In genomic region chr5:142277796-142278195, GRCh38 we compare ENCODE assay signal across 1 cellular context.
TF ChIP-seq lines count a peak whose summit lies in the region.

No MANE protein-coding gene starts in this region.

TF ChIP-seq in H1, 55 proteins besides CTCF, POLR2A, EP300 and RAD21 (continued from another document):
- no peak for TF ChIP-seq RXRA (IDR thresholded peaks at IDR 0.05; ENCODE audit: insufficient read depth, low read depth, low read length)
- TF ChIP-seq CEBPB (IDR thresholded peaks at IDR 0.05; ENCODE audit: low read depth, low read length), result no peak
- TF ChIP-seq RFX5 (IDR thresholded peaks at IDR 0.05; ENCODE audit: borderline replicate concordance, low read depth, low read length), result no peak
- TF ChIP-seq, protein P1, sequence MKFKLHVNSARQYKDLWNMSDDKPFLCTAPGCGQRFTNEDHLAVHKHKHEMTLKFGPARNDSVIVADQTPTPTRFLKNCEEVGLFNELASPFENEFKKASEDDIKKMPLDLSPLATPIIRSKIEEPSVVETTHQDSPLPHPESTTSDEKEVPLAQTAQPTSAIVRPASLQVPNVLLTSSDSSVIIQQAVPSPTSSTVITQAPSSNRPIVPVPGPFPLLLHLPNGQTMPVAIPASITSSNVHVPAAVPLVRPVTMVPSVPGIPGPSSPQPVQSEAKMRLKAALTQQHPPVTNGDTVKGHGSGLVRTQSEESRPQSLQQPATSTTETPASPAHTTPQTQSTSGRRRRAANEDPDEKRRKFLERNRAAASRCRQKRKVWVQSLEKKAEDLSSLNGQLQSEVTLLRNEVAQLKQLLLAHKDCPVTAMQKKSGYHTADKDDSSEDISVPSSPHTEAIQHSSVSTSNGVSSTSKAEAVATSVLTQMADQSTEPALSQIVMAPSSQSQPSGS (IDR thresholded peaks at IDR 0.05; ENCODE audit: low read length), result no peak
- TF ChIP-seq, protein P2, sequence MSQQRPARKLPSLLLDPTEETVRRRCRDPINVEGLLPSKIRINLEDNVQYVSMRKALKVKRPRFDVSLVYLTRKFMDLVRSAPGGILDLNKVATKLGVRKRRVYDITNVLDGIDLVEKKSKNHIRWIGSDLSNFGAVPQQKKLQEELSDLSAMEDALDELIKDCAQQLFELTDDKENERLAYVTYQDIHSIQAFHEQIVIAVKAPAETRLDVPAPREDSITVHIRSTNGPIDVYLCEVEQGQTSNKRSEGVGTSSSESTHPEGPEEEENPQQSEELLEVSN (IDR thresholded peaks at IDR 0.05), result no peak
- no peak for TF ChIP-seq CREB1 (IDR thresholded peaks at IDR 0.05)
- no peak for TF ChIP-seq HDAC6 (IDR thresholded peaks at IDR 0.05; ENCODE audit: low read depth, low read length)
- no peak for TF ChIP-seq RBBP5 (IDR thresholded peaks at IDR 0.05; ENCODE audit: borderline replicate concordance, low read depth, low read length)
- TF ChIP-seq CBX5 (IDR thresholded peaks at IDR 0.05; ENCODE audit: low read depth, low read length), result no peak
- TF ChIP-seq MAFK (IDR thresholded peaks at IDR 0.05; ENCODE audit: low read depth, low read length), result no peak
- no peak for TF ChIP-seq SP4 (IDR thresholded peaks at IDR 0.05; ENCODE audit: low read length)
- TF ChIP-seq TAF1 (IDR thresholded peaks at IDR 0.05; ENCODE audit: low read depth, low read length), result no peak
- no peak for TF ChIP-seq KDM1A (IDR thresholded peaks at IDR 0.05; ENCODE audit: borderline replicate concordance, low read length)
